8 cellular contexts compared by ENCODE assay signal in the genomic region with DNA sequence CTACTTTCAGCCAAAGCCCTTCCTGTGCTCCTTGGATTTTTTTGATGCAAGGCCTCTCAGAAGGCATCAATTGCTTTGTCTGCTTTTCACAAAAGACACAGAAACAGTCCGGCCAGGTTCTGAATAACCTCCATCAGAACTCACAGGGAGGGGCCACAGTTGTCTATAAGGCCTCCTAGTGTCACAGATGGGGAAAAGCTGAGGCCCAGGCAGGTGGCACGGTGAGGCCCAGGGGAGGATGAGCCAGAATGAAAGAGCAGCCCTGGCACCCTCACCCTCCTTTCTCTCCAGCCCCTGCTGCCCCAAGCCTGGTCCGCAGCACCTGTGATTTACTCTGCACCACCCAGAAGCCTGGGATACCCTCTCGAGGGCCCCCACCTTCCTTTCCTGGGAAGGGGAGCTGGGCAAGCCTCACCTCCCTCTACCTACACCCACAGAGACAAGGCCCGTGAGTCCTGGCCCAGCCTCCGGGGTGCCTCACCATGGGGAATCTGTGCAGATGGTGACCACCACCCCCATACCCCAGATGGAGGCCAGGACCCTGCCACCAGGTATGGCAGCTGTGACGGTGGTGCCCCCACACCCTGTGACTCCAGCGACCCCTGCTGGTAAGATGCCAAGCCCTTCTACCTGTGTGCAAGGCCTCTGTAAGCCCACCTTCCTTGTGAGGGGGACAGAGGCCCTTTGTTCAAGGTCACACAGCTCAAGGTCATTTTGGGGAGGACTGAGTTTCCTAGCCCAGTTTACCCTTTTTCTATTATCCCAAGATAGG. TPM values are rescaled to one million over a fixed set of nuclear protein-coding genes. Genes with fewer than 3 reads are reported as not detected.
DNase-seq lines count a peak whose midpoint lies in the region; ATAC-seq and TF ChIP-seq lines count a peak whose summit lies in the region.

No MANE protein-coding gene starts in this region.

- CTCF ChIA-PET in CD4-positive, alpha-beta memory T cell (lab: Charles Lee; ENCODE audit: partially characterized antibody) = interaction anchor here (0.7 to 3.0 kb wide), 12 partner anchors 10 to 139 kb away, joined by 3 to 18 read pairs (median 4); no protein-coding TSS in a partner anchor

- intact Hi-C loops in CD4-positive, alpha-beta memory T cell (cut with micrococcal nuclease) = loop anchor here (1.0 to 2.0 kb wide), 3 partner anchors 57 to 377 kb away; no protein-coding TSS in a partner anchor

- no peak overlapping the region for H3K27ac Mint-ChIP-seq in CD4-positive, alpha-beta memory T cell

- peak; percentile 42 for TF ChIP-seq CTCF in fibroblast of villous mesenchyme (IDR thresholded peaks at IDR 0.05; ENCODE audit: insufficient read depth, low read depth, low read length)

- DNase-seq in CD4-positive, alpha-beta memory T cell = peak; percentile 43 to 59 (median 56)
- DNase-seq in HT-29 (ENCODE audit: low spot score) (peak; percentile 59), fibroblast of villous mesenchyme (ENCODE audit: low read depth) (peak; percentile 6), NCI-H187 treated with DMSO at 0.1 percent for 48 hours (lab: John Stamatoyannopoulos, UW) (no peak), GM03348 (ENCODE audit: low spot score) (no peak)
- peak; percentile 59 to 68 for DNase-seq in activated CD4-positive, alpha-beta T cell treated with anti-CD3 and anti-CD28 coated beads, Interleukin-2, amount 50 U/mL, for 48 hours
- DNase-seq in stimulated activated CD4-positive, alpha-beta T cell treated with anti-CD3 and anti-CD28 coated beads, Interleukin-4, amount 100 ng/mL, for 4 hours = peak; percentile 51 to 55

- H3K36me3 Mint-ChIP-seq in CD4-positive, alpha-beta memory T cell = no peaks in the 10 kb centered on the region

- no peaks in the 10 kb centered on the region for H3K36me3 ChIP-seq in CD4-positive, alpha-beta memory T cell (ENCODE audit: insufficient read depth, low read length)

- no peaks in the 10 kb centered on the region for H3K27me3 ChIP-seq in CD4-positive, alpha-beta memory T cell (ENCODE audit: insufficient read depth, low read length)

- H3K9me3 Mint-ChIP-seq in CD4-positive, alpha-beta memory T cell = no peaks in the 10 kb centered on the region

- peaks cover 0 to 2% of the 10 kb centered on the region in 2 donors for H3K27me3 Mint-ChIP-seq in CD4-positive, alpha-beta memory T cell

- no peak for ATAC-seq in GM19035 (IDR thresholded peaks at IDR 0.05; ENCODE audit: unreplicated experiment)

- no peaks in the 10 kb centered on the region for H3K4me1 ChIP-seq in CD4-positive, alpha-beta memory T cell (ENCODE audit: insufficient read depth, low read length)

- H3K4me3 Mint-ChIP-seq in CD4-positive, alpha-beta memory T cell = no peak overlapping the region

- H3K27ac ChIP-seq in CD4-positive, alpha-beta memory T cell (ENCODE audit: low read depth, low read length) = no peak overlapping the region

- POLR2A ChIA-PET in CD4-positive, alpha-beta memory T cell (lab: Charles Lee; ENCODE audit: partially characterized antibody) = no interaction called here

- peaks cover 0 to 4% (median 0%) of the 10 kb centered on the region in 4 donors for H3K4me1 Mint-ChIP-seq in CD4-positive, alpha-beta memory T cell

- no peaks in the 10 kb centered on the region for H3K9me3 ChIP-seq in CD4-positive, alpha-beta memory T cell (ENCODE audit: control insufficient read depth in 1 of 2, low read length in 2 of 2)

- H3K4me3 ChIP-seq in CD4-positive, alpha-beta memory T cell (ENCODE audit: low read length in 2 of 2) = no peak overlapping the region
- H3K4me3 ChIP-seq in fibroblast of villous mesenchyme (ENCODE audit: low read depth, low read length) = no peak overlapping the region

RNA-seq across cellular contexts. Expression of a gene that starts 26.2 kb away (rescaled TPM):
- 1 to 10 TPM; 2.3 to 2.7 TPM for total RNA-seq in CD4-positive, alpha-beta memory T cell
- 1 to 10 TPM; 1.2 to 3.9 TPM for polyA plus RNA-seq in CD4-positive, alpha-beta memory T cell
- 0.63 and 0.66 TPM in 2 replicates for total RNA-seq in HT-29 (2014; rRNA removed; shearing (Covaris generic))
- total RNA-seq in fibroblast of villous mesenchyme = 1.3 and 1.6 TPM in 2 replicates

RNA-seq across cellular contexts. Expression of a gene that starts 38.6 kb away (rescaled TPM):
- 10 to 100 TPM; 84.2 to 88.6 TPM for total RNA-seq in CD4-positive, alpha-beta memory T cell
- 10 to 100 TPM in 1 of 2 donors, 1 to 10 TPM in 1; 9.8 to 10.5 TPM for polyA plus RNA-seq in CD4-positive, alpha-beta memory T cell
- total RNA-seq in HT-29 (2014; rRNA removed; shearing (Covaris generic)) = 8.8 and 11.7 TPM in 2 replicates
- total RNA-seq in fibroblast of villous mesenchyme = 7.4 and 8.2 TPM in 2 replicates

Comparison
In these comparisons a context has a peak if more than half of its experiments do, and no peak if none do; other contexts are left out.
1. DNase-seq: peak in CD4-positive, alpha-beta memory T cell (5 of 5), HT-29 (single experiment), activated CD4-positive, alpha-beta T cell treated with anti-CD3 and anti-CD28 coated beads, Interleukin-2, amount 50 U/mL, for 48 hours (2 of 2), fibroblast of villous mesenchyme (single experiment) and stimulated activated CD4-positive, alpha-beta T cell treated with anti-CD3 and anti-CD28 coated beads, Interleukin-4, amount 100 ng/mL, for 4 hours (2 of 2); none in NCI-H187 treated with DMSO at 0.1 percent for 48 hours (single experiment) and GM03348 (single experiment).